In the genomic region with DNA sequence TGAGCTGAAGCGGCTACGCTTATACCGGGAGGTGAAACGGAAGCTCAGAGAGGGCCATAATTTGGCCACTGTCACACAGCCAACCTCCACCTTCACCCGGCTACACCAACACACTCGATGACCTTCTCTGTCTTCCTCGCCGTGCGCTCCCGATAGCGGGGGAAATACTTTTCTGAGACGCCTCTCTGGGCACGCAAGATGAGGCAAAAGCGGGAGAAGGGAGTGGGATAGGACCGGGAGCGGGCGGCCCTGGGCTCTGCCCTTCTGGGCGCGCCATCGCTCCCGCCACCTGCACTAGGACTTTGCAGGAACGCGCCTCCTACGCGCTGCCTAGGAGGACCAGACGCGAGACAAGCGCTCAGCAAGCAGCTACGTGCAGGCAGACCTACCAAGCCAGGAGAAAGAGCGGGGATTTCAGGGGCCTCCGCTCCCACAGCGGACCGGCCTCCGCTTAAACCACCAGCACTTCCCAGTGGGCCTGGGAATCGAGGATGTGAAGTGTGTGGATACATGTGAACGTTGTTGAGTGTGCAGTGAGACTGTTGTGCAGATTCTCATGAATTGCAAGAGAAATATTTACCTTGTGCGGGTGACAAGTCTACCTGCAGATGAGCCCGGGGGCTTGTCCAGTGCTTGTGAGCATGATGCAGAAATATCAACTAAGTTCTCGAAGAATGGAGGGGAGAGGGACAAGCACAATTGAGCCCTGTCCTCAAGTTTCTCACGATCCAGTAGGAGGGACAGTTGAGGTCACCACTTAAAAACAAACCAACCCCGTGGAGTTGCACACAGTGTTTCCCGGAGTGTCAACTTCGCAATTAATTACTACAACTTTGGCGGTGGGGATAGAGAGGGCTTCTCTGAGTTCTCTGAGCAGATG, we compare ENCODE assay signal across 9 cellular contexts.
A peak's percentile ranks its signal among the peaks of the same experiment; 100 is the strongest.
DNase-seq lines count a peak whose midpoint lies in the region; ATAC-seq and TF ChIP-seq lines count a peak whose summit lies in the region.
"Had no signal": no experiment of that assay in that cellular context is flagged by ENCODE, and none has a peak within 500 bp of the region (broad histone marks: within the 10 kb centered on the region; RNA-seq: fewer than 3 reads in every experiment).

No MANE protein-coding gene starts in this region.

- H3K4me3 ChIP-seq in WI38 (ENCODE audit: low read depth, low read length) (peak overlapping the region; percentile 16; the same call in 1 of the 2 replicates), fibroblast of pulmonary artery (replicated peaks; ENCODE audit: low read depth, low read length) (peak overlapping the region; percentile 43), retinal pigment epithelial cell (ENCODE audit: low read length) (peak overlapping the region; percentile 37)
- H3K4me3 ChIP-seq: SJCRH30 had no signal

- no peak for TF ChIP-seq CTCF in WI38 (IDR thresholded peaks at IDR 0.05; ENCODE audit: low read depth, low read length)
- no peak for TF ChIP-seq CTCF in fibroblast of pulmonary artery (IDR thresholded peaks at IDR 0.05; ENCODE audit: low read length, missing control alignments)
- no peak for TF ChIP-seq CTCF in retinal pigment epithelial cell (conservative IDR thresholded peaks at IDR 0.05; ENCODE audit: low read depth, low read length)

- DNase-seq in fibroblast of pulmonary artery (ENCODE audit: low read depth) (no peak), retinal pigment epithelial cell (ENCODE audit: low read depth) (no peak), NCI-H2171 (lab: John Stamatoyannopoulos, UW) (no peak)
- DNase-seq in activated CD4-positive, CD25-positive, alpha-beta regulatory T cell (lab: John Stamatoyannopoulos, UW), result no peak
- DNase-seq: SJCRH30 had no signal

- ATAC-seq in GM18502 (IDR thresholded peaks at IDR 0.05; ENCODE audit: poor library complexity, unreplicated experiment) (peak; percentile 9), HG03175 (IDR thresholded peaks at IDR 0.05; ENCODE audit: unreplicated experiment) (no peak), GM18868 (IDR thresholded peaks at IDR 0.05; ENCODE audit: unreplicated experiment) (no peak)
